ENCODE assay signal across 18 cellular contexts in genomic region chrX:33171071-33171470, GRCh38. TPM values are rescaled to one million over a fixed set of nuclear protein-coding genes. Genes with fewer than 3 reads are reported as not detected.
DNase-seq lines count a peak whose midpoint lies in the region; ATAC-seq, FAIRE-seq and TF ChIP-seq lines count a peak whose summit lies in the region.
"Had no signal": no experiment of that assay in that cellular context is flagged by ENCODE, and none has a peak within 500 bp of the region (broad histone marks: within the 10 kb centered on the region; RNA-seq: fewer than 3 reads in every experiment).

No MANE protein-coding gene starts in this region.

- peak overlapping the region; percentile 31 for H3K4me3 ChIP-seq in OCI-LY7 (ENCODE audit: low read depth, low read length, poor library complexity, severe bottlenecking)
- H3K4me3 ChIP-seq: HAP-1 had no signal

- H3K4me1 ChIP-seq in OCI-LY7 (ENCODE audit: insufficient read depth, low read length, poor library complexity, severe bottlenecking): peaks cover 57% of the 10 kb centered on the region
- H3K4me1 ChIP-seq: HAP-1 had no signal

- H3K36me3 Mint-ChIP-seq in stimulated activated naive B cell treated with anti-CD40 and anti-IgM and Interleukin-4, amounts not matched to agents 10 μg/mL and 1 μg/mL and 100 μg/mL, for 72 hours: no peaks in the 10 kb centered on the region
- no peaks in the 10 kb centered on the region for H3K36me3 Mint-ChIP-seq in activated T-helper 17 cell treated with anti-CD3 and anti-CD28 coated beads, Interleukin-2, amount 50 U/mL, for 72 hours (ENCODE audit: low read depth)
- H3K36me3 Mint-ChIP-seq: CD4-positive, alpha-beta memory T cell had no signal

- peak; percentile 21 to 31 for ATAC-seq in stimulated activated naive B cell treated with anti-CD40 and anti-IgM and Interleukin-4, amounts not matched to agents 10 μg/mL and 1 μg/mL and 100 μg/mL, for 72 hours (replicated peaks)
- ATAC-seq in activated T-helper 17 cell treated with anti-CD3 and anti-CD28 coated beads, Interleukin-2, amount 50 U/mL, for 72 hours (replicated peaks): no peak
- ATAC-seq: HepG2 had no signal

- POLR2A ChIA-PET in OCI-LY7 (lab: Charles Lee): interaction anchor here (0.7 kb wide), 2 partner anchors 13 to 16 kb away, joined by 3 read pairs; no protein-coding TSS in a partner anchor

- peak overlapping the region; percentile 97 for H3K27ac ChIP-seq in OCI-LY7 (ENCODE audit: low read depth, low read length, poor library complexity, severe bottlenecking)
- H3K27ac ChIP-seq: C4-2B had no signal

- no peaks in the 10 kb centered on the region for H3K9me2 ChIP-seq in OCI-LY7 (ENCODE audit: insufficient read depth, low read length)

- peaks cover 62% of the 10 kb centered on the region for H3K9me3 ChIP-seq in OCI-LY7 (ENCODE audit: low read length)
- H3K9me3 ChIP-seq: HAP-1 had no signal

- intact Hi-C loops in OCI-LY7 (cut with micrococcal nuclease; ENCODE audit: unreplicated experiment): loop anchor here (2.0 to 5.0 kb wide), 3 partner anchors 42 to 729 kb away; no protein-coding TSS in a partner anchor

- no peak overlapping the region for H3K27ac Mint-ChIP-seq in stimulated activated naive B cell treated with anti-CD40 and anti-IgM and Interleukin-4, amounts not matched to agents 10 μg/mL and 1 μg/mL and 100 μg/mL, for 72 hours
- no peak overlapping the region for H3K27ac Mint-ChIP-seq in activated T-helper 17 cell treated with anti-CD3 and anti-CD28 coated beads, Interleukin-2, amount 50 U/mL, for 72 hours
- H3K27ac Mint-ChIP-seq: CD4-positive, alpha-beta memory T cell had no signal

- no peaks in the 10 kb centered on the region for H3K27me3 Mint-ChIP-seq in stimulated activated naive B cell treated with anti-CD40 and anti-IgM and Interleukin-4, amounts not matched to agents 10 μg/mL and 1 μg/mL and 100 μg/mL, for 72 hours
- H3K27me3 Mint-ChIP-seq in activated T-helper 17 cell treated with anti-CD3 and anti-CD28 coated beads, Interleukin-2, amount 50 U/mL, for 72 hours: no peaks in the 10 kb centered on the region
- H3K27me3 Mint-ChIP-seq: CD4-positive, alpha-beta memory T cell had no signal

- CTCF ChIA-PET in OCI-LY7 (lab: Charles Lee; ENCODE audit: unreplicated experiment): no interaction called here

- H3K36me3 ChIP-seq in OCI-LY7 (ENCODE audit: insufficient read depth, low read length): peaks cover 81% of the 10 kb centered on the region
- H3K36me3 ChIP-seq: HAP-1 had no signal

- peak overlapping the region; percentile 78; the same call in 1 of the 2 replicates for H2AFZ ChIP-seq in OCI-LY7 (ENCODE audit: low read length)

- H3K4me1 Mint-ChIP-seq in stimulated activated naive B cell treated with anti-CD40 and anti-IgM and Interleukin-4, amounts not matched to agents 10 μg/mL and 1 μg/mL and 100 μg/mL, for 72 hours: no peaks in the 10 kb centered on the region
- H3K4me1 Mint-ChIP-seq in activated T-helper 17 cell treated with anti-CD3 and anti-CD28 coated beads, Interleukin-2, amount 50 U/mL, for 72 hours: no peaks in the 10 kb centered on the region
- H3K4me1 Mint-ChIP-seq: CD4-positive, alpha-beta memory T cell had no signal

- H3K4me2 ChIP-seq in OCI-LY7 (ENCODE audit: low read length): peak overlapping the region; percentile 63

- peaks cover 0 to 1% of the 10 kb centered on the region in 2 donors for H3K9me3 Mint-ChIP-seq in stimulated activated naive B cell treated with anti-CD40 and anti-IgM and Interleukin-4, amounts not matched to agents 10 μg/mL and 1 μg/mL and 100 μg/mL, for 72 hours
- no peaks in the 10 kb centered on the region for H3K9me3 Mint-ChIP-seq in activated T-helper 17 cell treated with anti-CD3 and anti-CD28 coated beads, Interleukin-2, amount 50 U/mL, for 72 hours

- peak; percentile 48 for FAIRE-seq in D721Med (lab: Jason Lieb, UNC)
- FAIRE-seq: GM19239, H1, HepG2, HTR-8/SVneo had no signal

- DNase-seq in D721Med (ENCODE audit: insufficient read length, low spot score) (no peak), Kasumi-1 (lab: John Stamatoyannopoulos, UW) (peak; percentile 15 to 48), OCI-LY7 (ENCODE audit: low spot score) (peak; percentile 87), middle frontal gyrus (ENCODE audit: extremely low spot score, low spot score) (no peak)
- no peak for DNase-seq in stimulated activated naive B cell treated with anti-CD40 and anti-IgM and Interleukin-4, amounts not matched to agents 10 μg/mL and 1 μg/mL and 100 μg/mL, for 72 hours
- DNase-seq in activated CD4-positive, alpha-beta T cell treated with anti-CD3 and anti-CD28 coated beads, Interleukin-2, amount 50 U/mL, for 48 hours: no peak
- DNase-seq: ACHN; CD4-positive, alpha-beta memory T cell; DMS153; DND-41; GF-D8 had no signal

- H4K20me1 ChIP-seq in OCI-LY7 (ENCODE audit: insufficient read depth, low read length): no peaks in the 10 kb centered on the region

- H3K4me3 Mint-ChIP-seq in stimulated activated naive B cell treated with anti-CD40 and anti-IgM and Interleukin-4, amounts not matched to agents 10 μg/mL and 1 μg/mL and 100 μg/mL, for 72 hours: no peak overlapping the region
- no peak overlapping the region for H3K4me3 Mint-ChIP-seq in activated T-helper 17 cell treated with anti-CD3 and anti-CD28 coated beads, Interleukin-2, amount 50 U/mL, for 72 hours
- H3K4me3 Mint-ChIP-seq: CD4-positive, alpha-beta memory T cell had no signal

- TF ChIP-seq CTCF in D721Med (IDR thresholded peaks at IDR 0.05; ENCODE audit: insufficient read depth, missing control alignments) (no peak), OCI-LY7 (conservative IDR thresholded peaks at IDR 0.05; ENCODE audit: low read length) (no peak)

- no peaks in the 10 kb centered on the region for H3K79me2 ChIP-seq in OCI-LY7 (ENCODE audit: insufficient read depth, low read depth, low read length)

- no TSS peak for BruUV-seq in OCI-LY7 (replicated peaks; lab: Mats Ljungman, UMichigan)

RNA-seq across cellular contexts. Expression of gene DMD, which starts 40.3 kb away (rescaled TPM):
- total RNA-seq in OCI-LY7 (2014; rRNA removed; shearing (Covaris generic)): 20.5 and 20.7 TPM in 2 replicates
- 61.4 and 63.3 TPM in 2 replicates for total RNA-seq in OCI-LY7 (2022)
- total RNA-seq in activated T-helper 17 cell treated with anti-CD3 and anti-CD28 coated beads, Interleukin-2, amount 50 U/mL, for 72 hours: 1 to 10 TPM; 1.4 to 7.5 TPM

Comparison
In these comparisons a context has a peak if more than half of its experiments do, and no peak if none do; other contexts are left out.
1. DNase-seq: peak in Kasumi-1 (2 of 2) and OCI-LY7 (single experiment); none in D721Med (single experiment), stimulated activated naive B cell treated with anti-CD40 and anti-IgM and Interleukin-4, amounts not matched to agents 10 μg/mL and 1 μg/mL and 100 μg/mL, for 72 hours (single experiment), activated CD4-positive, alpha-beta T cell treated with anti-CD3 and anti-CD28 coated beads, Interleukin-2, amount 50 U/mL, for 48 hours (0 of 2) and middle frontal gyrus (single experiment).